In the genomic region with DNA sequence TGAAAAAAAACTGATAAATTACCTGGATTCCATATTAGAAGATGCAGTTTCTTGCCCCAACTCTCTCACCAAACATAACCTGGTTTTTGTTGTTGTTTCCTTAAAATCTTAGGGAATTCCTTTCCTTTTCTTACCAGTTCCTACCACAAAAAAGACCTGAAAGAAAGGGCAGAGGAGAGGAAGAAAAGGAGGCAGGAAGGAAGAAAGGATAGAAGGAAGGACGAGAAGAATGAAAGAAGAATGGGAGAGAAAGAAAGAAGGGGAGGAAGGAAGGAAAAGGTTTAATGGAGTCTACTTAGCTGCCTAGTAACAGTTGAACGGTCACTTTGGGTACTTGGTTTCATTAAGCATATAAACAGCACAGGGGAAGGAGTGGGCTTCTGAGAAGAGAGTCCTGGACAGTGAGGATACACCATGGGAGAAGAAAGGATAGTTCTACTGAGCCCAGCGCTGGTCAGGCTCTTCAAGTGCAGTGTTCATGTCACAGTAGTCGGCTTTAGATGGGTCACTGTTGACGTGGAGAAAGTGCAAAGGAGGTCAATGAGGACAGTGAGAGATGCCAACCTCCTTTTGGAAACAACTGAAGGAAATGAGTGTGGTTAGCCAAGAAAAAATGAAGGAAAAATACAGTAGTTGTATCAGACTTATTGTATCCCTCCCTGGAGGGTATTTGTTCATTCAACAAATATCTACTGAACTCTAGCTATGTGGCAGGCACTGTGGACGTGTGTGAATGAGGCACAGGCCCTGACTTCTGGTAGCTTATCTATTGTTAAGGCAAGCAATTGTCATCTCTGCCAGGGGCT, we compare ENCODE assay signal across 8 cellular contexts. TPM values are rescaled to one million over a fixed set of nuclear protein-coding genes. Genes with fewer than 3 reads are reported as not detected.
A peak's percentile ranks its signal among the peaks of the same experiment; 100 is the strongest.
DNase-seq lines count a peak whose midpoint lies in the region; ATAC-seq and TF ChIP-seq lines count a peak whose summit lies in the region.

No MANE protein-coding gene starts in this region.

- no peaks in the 10 kb centered on the region for H3K9me3 Mint-ChIP-seq in natural killer cell treated with Interleukin-12 subunit alpha and Interleukin-12 subunit beta and Interleukin-15 and Interleukin-18, amount 100 ng/mL, for 72 hours

- H3K36me3 ChIP-seq in BLaER1 treated with 17β-estradiol and CSF1 and Interleukin-3, amounts not matched to agents 10 nM and 100 nM: 0 out of 22 replicates have a peak, but pooled peaks cover 0 to under 1% (median 0%) of the 10 kb centered on the region in 11 experiments
- peaks cover 29% of the 10 kb centered on the region for H3K36me3 ChIP-seq in MG63

- H3K27ac Mint-ChIP-seq in natural killer cell treated with Interleukin-12 subunit alpha and Interleukin-12 subunit beta and Interleukin-15 and Interleukin-18, amount 100 ng/mL, for 72 hours: peak overlapping the region; percentile 96 to 99

- intact Hi-C loops in posterior vena cava (cut with DNase I): loop anchor here in 1 of 2 donors (10.0 kb wide), 1 partner anchor 149 kb away; no protein-coding TSS in a partner anchor

- H3K27ac ChIP-seq in BLaER1 treated with 17β-estradiol and CSF1 and Interleukin-3, amounts not matched to agents 10 nM and 100 nM: peak overlapping the region; percentile 95 to 100 (median 98); a peak in 20 of 22 replicates
- peak overlapping the region; percentile 89 to 99 for H3K27ac ChIP-seq in coronary artery

- peaks cover 28 to 41% (median 35%) of the 10 kb centered on the region in 10 experiments for H3K4me1 ChIP-seq in BLaER1 treated with 17β-estradiol and CSF1 and Interleukin-3, amounts not matched to agents 10 nM and 100 nM

- CTCF ChIA-PET in HEK293T (lab: Yijun Ruan, JAX): no interaction called here

- H3K36me3 Mint-ChIP-seq in natural killer cell treated with Interleukin-12 subunit alpha and Interleukin-12 subunit beta and Interleukin-15 and Interleukin-18, amount 100 ng/mL, for 72 hours: no peaks in the 10 kb centered on the region

- peak overlapping the region; percentile 97 to 100 (median 98) for H3K9ac ChIP-seq in BLaER1 treated with 17β-estradiol and CSF1 and Interleukin-3, amounts not matched to agents 10 nM and 100 nM

- H3K27me3 Mint-ChIP-seq in natural killer cell treated with Interleukin-12 subunit alpha and Interleukin-12 subunit beta and Interleukin-15 and Interleukin-18, amount 100 ng/mL, for 72 hours: peaks cover 0 to 4% of the 10 kb centered on the region in 2 donors

- peak overlapping the region; percentile 64 to 85 (median 80) for H3K4me2 ChIP-seq in BLaER1 treated with 17β-estradiol and CSF1 and Interleukin-3, amounts not matched to agents 10 nM and 100 nM

- no peaks in the 10 kb centered on the region for H3K27me3 ChIP-seq in BLaER1 treated with 17β-estradiol and CSF1 and Interleukin-3, amounts not matched to agents 10 nM and 100 nM
- no peaks in the 10 kb centered on the region for H3K27me3 ChIP-seq in MG63

- ATAC-seq in natural killer cell treated with Interleukin-12 subunit alpha and Interleukin-12 subunit beta and Interleukin-15 and Interleukin-18, amount 100 ng/mL, for 72 hours: no peak
- ATAC-seq in GM19351 (IDR thresholded peaks at IDR 0.05; ENCODE audit: unreplicated experiment) (no peak), GM19397 (IDR thresholded peaks at IDR 0.05; ENCODE audit: unreplicated experiment) (no peak)

- H3K9me3 ChIP-seq in BLaER1 treated with 17β-estradiol and CSF1 and Interleukin-3, amounts not matched to agents 10 nM and 100 nM (replicated peaks in 1 of 11): no peaks in the 10 kb centered on the region
- peaks cover 11% of the 10 kb centered on the region for H3K9me3 ChIP-seq in MG63

- no peak for TF ChIP-seq CTCF in coronary artery (IDR thresholded peaks at IDR 0.05)

- peak; percentile 68 for DNase-seq in MG63
- no peak for DNase-seq in coronary artery (ENCODE audit: low spot score)
- no peak for DNase-seq in natural killer cell treated with Interleukin-12 subunit alpha and Interleukin-12 subunit beta and Interleukin-15 and Interleukin-18, amount 100 ng/mL, for 72 hours (ENCODE audit: low spot score)
- DNase-seq in posterior vena cava (ENCODE audit: low spot score): no peak
- DNase-seq in HEK293T (ENCODE audit: extremely low spot score): no peak

- H3K4me3 ChIP-seq in BLaER1 treated with 17β-estradiol and CSF1 and Interleukin-3, amounts not matched to agents 10 nM and 100 nM: peak overlapping the region; percentile 74 to 99 (median 91)
- H3K4me3 ChIP-seq in MG63 (peak overlapping the region; percentile 94), coronary artery (peak overlapping the region; percentile 98)

- POLR2A ChIA-PET in HEK293T (lab: Yijun Ruan, JAX): no interaction called here

- peaks cover 12 to 31% (median 26%) of the 10 kb centered on the region in 11 experiments; a peak in 17 of 22 replicates for H4K20me1 ChIP-seq in BLaER1 treated with 17β-estradiol and CSF1 and Interleukin-3, amounts not matched to agents 10 nM and 100 nM

- H3K4me3 Mint-ChIP-seq in natural killer cell treated with Interleukin-12 subunit alpha and Interleukin-12 subunit beta and Interleukin-15 and Interleukin-18, amount 100 ng/mL, for 72 hours: peak overlapping the region; percentile 90

- H3K4me1 Mint-ChIP-seq in natural killer cell treated with Interleukin-12 subunit alpha and Interleukin-12 subunit beta and Interleukin-15 and Interleukin-18, amount 100 ng/mL, for 72 hours (ENCODE audit: low read depth in 2 of 2): peaks cover 24 to 36% of the 10 kb centered on the region in 2 donors

TF ChIP-seq in HEK293T, 16 proteins besides CTCF, POLR2A, EP300 and RAD21:
- TF ChIP-seq, protein P1, sequence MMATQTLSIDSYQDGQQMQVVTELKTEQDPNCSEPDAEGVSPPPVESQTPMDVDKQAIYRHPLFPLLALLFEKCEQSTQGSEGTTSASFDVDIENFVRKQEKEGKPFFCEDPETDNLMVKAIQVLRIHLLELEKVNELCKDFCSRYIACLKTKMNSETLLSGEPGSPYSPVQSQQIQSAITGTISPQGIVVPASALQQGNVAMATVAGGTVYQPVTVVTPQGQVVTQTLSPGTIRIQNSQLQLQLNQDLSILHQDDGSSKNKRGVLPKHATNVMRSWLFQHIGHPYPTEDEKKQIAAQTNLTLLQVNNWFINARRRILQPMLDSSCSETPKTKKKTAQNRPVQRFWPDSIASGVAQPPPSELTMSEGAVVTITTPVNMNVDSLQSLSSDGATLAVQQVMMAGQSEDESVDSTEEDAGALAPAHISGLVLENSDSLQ (IDR thresholded peaks at IDR 0.05): no peak
- TF ChIP-seq ELF4 (IDR thresholded peaks at IDR 0.05) (no peak), FOXM1 (IDR thresholded peaks at IDR 0.05; ENCODE audit: borderline replicate concordance) (no peak), HDGF (IDR thresholded peaks at IDR 0.05; ENCODE audit: borderline replicate concordance) (no peak), NFRKB (IDR thresholded peaks at IDR 0.05) (no peak), ZNF384 (IDR thresholded peaks at IDR 0.05) (no peak), FOXK2 (IDR thresholded peaks at IDR 0.05) (no peak), L3MBTL2 (conservative IDR thresholded peaks at IDR 0.05) (no peak), SUZ12 (IDR thresholded peaks at IDR 0.05) (no peak), SP1 (IDR thresholded peaks at IDR 0.05) (no peak), CTBP1 (IDR thresholded peaks at IDR 0.05; ENCODE audit: borderline replicate concordance) (no peak), ARNT (IDR thresholded peaks at IDR 0.05) (no peak), TARDBP (IDR thresholded peaks at IDR 0.05) (no peak), FOXA1 (IDR thresholded peaks at IDR 0.05) (no peak), LEF1 (IDR thresholded peaks at IDR 0.05; ENCODE audit: borderline replicate concordance) (no peak), BHLHE40 (IDR thresholded peaks at IDR 0.05; ENCODE audit: borderline replicate concordance) (no peak)
TF ChIP-seq in HEK293T: peak in this region for 0.

RNA-seq across cellular contexts. Expression of a gene that starts 1.1 kb away (rescaled TPM):
- 179 and 219 TPM in 2 replicates for total RNA-seq in MG63 (2014; rRNA removed; shearing (Covaris generic); ENCODE audit: low replicate concordance)
- total RNA-seq in natural killer cell treated with Interleukin-12 subunit alpha and Interleukin-12 subunit beta and Interleukin-15 and Interleukin-18, amount 100 ng/mL, for 72 hours: 10 to 100 TPM; 15.2 to 31.3 TPM
- 10 to 100 TPM; 21.9 to 26.8 TPM for total RNA-seq in posterior vena cava

RNA-seq across cellular contexts. Expression of a gene that starts 34.5 kb away (rescaled TPM):
- not detected in 2 replicates for total RNA-seq in MG63 (2014; rRNA removed; shearing (Covaris generic); ENCODE audit: low replicate concordance)
- total RNA-seq in natural killer cell treated with Interleukin-12 subunit alpha and Interleukin-12 subunit beta and Interleukin-15 and Interleukin-18, amount 100 ng/mL, for 72 hours: not detected
- total RNA-seq in posterior vena cava: not detected
